Comparison of ENCODE assay signal across 17 cellular contexts in the genomic region with DNA sequence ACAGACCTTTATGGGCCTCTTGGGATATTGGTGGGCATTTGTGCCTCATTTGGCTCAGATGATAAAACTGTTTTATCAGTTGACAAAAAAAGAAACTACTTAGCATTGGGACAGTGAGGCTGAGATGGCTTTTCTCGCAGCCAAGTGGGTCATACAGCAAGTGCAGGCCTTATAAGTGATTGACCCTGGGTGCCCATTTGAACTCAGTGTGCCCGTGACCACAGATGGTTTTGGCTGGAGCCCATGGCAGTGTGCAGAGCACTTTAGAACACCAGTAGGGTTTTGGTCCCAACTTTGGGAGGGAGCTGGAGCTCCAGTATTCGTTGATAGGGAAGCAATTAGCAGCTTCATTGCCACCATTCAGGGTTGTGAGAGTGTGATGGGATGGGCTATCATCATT.
DNase-seq lines count a peak whose midpoint lies in the region; ATAC-seq and TF ChIP-seq lines count a peak whose summit lies in the region.
"Had no signal": no experiment of that assay in that cellular context is flagged by ENCODE, and none has a peak within 500 bp of the region (broad histone marks: within the 10 kb centered on the region; RNA-seq: fewer than 3 reads in every experiment).

No MANE protein-coding gene starts in this region.

- intact Hi-C loops in Right ventricle myocardium superior (cut with DNase I): no loop called here
- intact Hi-C loops in left ventricle myocardium inferior (cut with micrococcal nuclease): no loop called here

- TF ChIP-seq CTCF in right atrium auricular region (IDR thresholded peaks at IDR 0.05) (no peak), left ventricle myocardium inferior (IDR thresholded peaks at IDR 0.05; ENCODE audit: borderline replicate concordance) (no peak)

- H3K36me3 ChIP-seq in right atrium auricular region (no peaks in the 10 kb centered on the region), left ventricle myocardium inferior (no peaks in the 10 kb centered on the region), mesenchymal stem cell (ENCODE audit: control insufficient read depth in 1 of 2, insufficient read depth in 2 of 2, low read depth in 1 of 2, low read length in 2 of 2) (no peaks in the 10 kb centered on the region), HAP-1 (replicated peaks) (no peaks in the 10 kb centered on the region)
- H3K36me3 ChIP-seq: BLaER1 had no signal

- peak overlapping the region; percentile 14 for H2AFZ ChIP-seq in mesenchymal stem cell (ENCODE audit: low read depth, low read length)

- H3K27me3 ChIP-seq in right atrium auricular region (no peaks in the 10 kb centered on the region), left ventricle myocardium inferior (ENCODE audit: low read depth) (no peaks in the 10 kb centered on the region), mesenchymal stem cell (ENCODE audit: control insufficient read depth in 1 of 2, insufficient read depth in 1 of 2, low read length in 2 of 2) (no peaks in the 10 kb centered on the region), HAP-1 (ENCODE audit: low read depth) (no peaks in the 10 kb centered on the region)
- H3K27me3 ChIP-seq: BLaER1 had no signal

- no peaks in the 10 kb centered on the region for H3K79me1 ChIP-seq in mesenchymal stem cell (replicated peaks; ENCODE audit: low read length, poor library complexity, severe bottlenecking)

- H2BK120ac ChIP-seq in mesenchymal stem cell (ENCODE audit: low read depth, low read length): no peak overlapping the region

- H3K4me3 ChIP-seq in right atrium auricular region (no peak overlapping the region), left ventricle myocardium inferior (no peak overlapping the region), mesenchymal stem cell (ENCODE audit: insufficient read depth in 1 of 2, low read depth in 1 of 2, low read length in 2 of 2) (no peak overlapping the region), HAP-1 (no peak overlapping the region)
- H3K4me3 ChIP-seq: A549, BLaER1 had no signal

- no peak overlapping the region for H2BK5ac ChIP-seq in mesenchymal stem cell (ENCODE audit: low read depth, low read length, poor library complexity, severe bottlenecking)

- H3K18ac ChIP-seq in mesenchymal stem cell (ENCODE audit: low read depth in 1 of 2, low read length in 2 of 2): no peak overlapping the region

- H3K9ac ChIP-seq in mesenchymal stem cell (ENCODE audit: low read length): no peak overlapping the region
- H3K9ac ChIP-seq: BLaER1 had no signal

- 69% methylated on average over 3 of the region's 3 CpGs for WGBS in mesenchymal stem cell

- H4K8ac ChIP-seq in mesenchymal stem cell (ENCODE audit: low read length): no peak overlapping the region

- in situ Hi-C loops in HAP-1 (cut with MboI; ENCODE audit: low sequenced_read_pairs): no loop called here

- DNase-seq in Right ventricle myocardium superior (peak; percentile 66), right atrium auricular region (ENCODE audit: low spot score) (no peak), left ventricle myocardium inferior (peak; percentile 35), mesenchymal stem cell (no peak), MV-4-11 (lab: John Stamatoyannopoulos, UW) (no peak), HAP-1 (ENCODE audit: low spot score in 2 of 2) (no peak)
- DNase-seq: 8988T; Caco-2; CD4-positive, CD25-positive, alpha-beta regulatory T cell; CD8-positive, alpha-beta T cell; DMS153; DND-41; GOT3; HCEC 1CT had no signal

- ATAC-seq in Right ventricle myocardium superior (ENCODE audit: poor library complexity): peak; percentile 98
- ATAC-seq: A549; CD8-positive, alpha-beta T cell had no signal

- H3K23ac ChIP-seq in mesenchymal stem cell (ENCODE audit: low read length in 2 of 2): no peak overlapping the region

- no peak overlapping the region for H3K4ac ChIP-seq in mesenchymal stem cell (ENCODE audit: low read depth in 1 of 2, low read length in 2 of 2)

- no peak overlapping the region for H4K91ac ChIP-seq in mesenchymal stem cell (ENCODE audit: low read length)

- H2AK5ac ChIP-seq in mesenchymal stem cell (ENCODE audit: low read length, severe bottlenecking): no peak overlapping the region

- no peaks in the 10 kb centered on the region for H3K9me3 ChIP-seq in right atrium auricular region
- H3K9me3 ChIP-seq in left ventricle myocardium inferior (replicated peaks): no peaks in the 10 kb centered on the region
- no peaks in the 10 kb centered on the region for H3K9me3 ChIP-seq in mesenchymal stem cell (ENCODE audit: control insufficient read depth, low read length)
- no peaks in the 10 kb centered on the region for H3K9me3 ChIP-seq in HAP-1
- H3K9me3 ChIP-seq: A549, BLaER1, Caco-2 had no signal

- H3K27ac ChIP-seq in right atrium auricular region (no peak overlapping the region), left ventricle myocardium inferior (replicated peaks) (no peak overlapping the region), mesenchymal stem cell (ENCODE audit: low read length, poor library complexity, severe bottlenecking) (no peak overlapping the region)
- H3K27ac ChIP-seq: A549, BLaER1, C4-2B had no signal

- H2BK15ac ChIP-seq in mesenchymal stem cell (ENCODE audit: low read depth, poor library complexity, severe bottlenecking): no peak overlapping the region

- no peak overlapping the region for H3K4me2 ChIP-seq in mesenchymal stem cell (ENCODE audit: low read length, poor library complexity, severe bottlenecking)
- H3K4me2 ChIP-seq: A549, BLaER1 had no signal

- H3K4me1 ChIP-seq in right atrium auricular region (no peaks in the 10 kb centered on the region), left ventricle myocardium inferior (peaks cover 11% of the 10 kb centered on the region), mesenchymal stem cell (ENCODE audit: control insufficient read depth, insufficient read depth, low read depth, low read length) (no peaks in the 10 kb centered on the region), HAP-1 (no peaks in the 10 kb centered on the region)
- H3K4me1 ChIP-seq: A549, BLaER1, Caco-2 had no signal

- no peak overlapping the region for H3K14ac ChIP-seq in mesenchymal stem cell (ENCODE audit: low read length in 2 of 2)

- H2BK12ac ChIP-seq in mesenchymal stem cell (ENCODE audit: low read length in 2 of 2): no peak overlapping the region

Comparison
In these comparisons a context has a peak if more than half of its experiments do, and no peak if none do; other contexts are left out.
1. DNase-seq: peak in Right ventricle myocardium superior (single experiment) and left ventricle myocardium inferior (single experiment); none in right atrium auricular region (single experiment), mesenchymal stem cell (single experiment), MV-4-11 (single experiment) and HAP-1 (0 of 2).